Comparison of ENCODE assay signal across 8 cellular contexts in the genomic region with DNA sequence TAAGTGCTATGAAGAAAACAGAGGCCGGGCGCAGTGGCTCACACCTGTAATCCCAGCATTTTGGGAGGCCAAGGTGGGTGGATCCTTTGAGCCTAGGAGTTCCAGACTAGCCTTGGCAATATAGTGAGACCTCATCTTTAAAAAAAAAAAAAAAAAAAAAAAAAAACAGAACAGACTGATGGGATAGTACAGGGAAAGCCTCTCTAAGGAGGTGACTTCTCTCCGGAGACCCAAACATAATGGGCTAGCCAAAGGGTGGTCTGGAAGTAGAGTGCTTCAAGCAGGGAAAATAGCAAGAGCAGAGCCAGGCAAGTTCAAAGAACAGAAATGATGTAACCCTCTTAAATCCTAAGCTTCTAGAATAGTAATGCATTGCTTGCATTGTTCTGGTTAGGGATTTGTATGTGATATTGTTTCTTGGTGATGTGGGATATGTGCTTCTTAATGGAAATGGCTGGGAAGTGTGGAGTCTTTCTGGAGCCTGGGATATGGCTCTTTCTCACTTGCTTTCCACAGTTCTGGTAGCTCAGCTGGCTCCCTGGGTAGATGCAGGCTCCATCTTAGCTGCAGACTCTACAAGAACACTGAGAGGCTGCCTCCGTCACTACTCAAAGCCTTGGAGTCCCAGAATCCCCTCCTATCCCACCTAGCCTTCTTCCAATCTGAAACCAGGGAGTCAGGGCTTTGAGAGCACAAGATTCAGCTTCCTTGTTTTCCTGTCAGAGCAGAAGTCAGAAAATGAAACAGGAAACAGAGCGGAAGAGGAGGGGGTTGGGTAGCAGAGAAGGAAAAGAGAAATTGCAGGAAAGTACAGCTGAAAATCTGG. TPM values are rescaled to one million over a fixed set of nuclear protein-coding genes. Genes with fewer than 3 reads are reported as not detected.
DNase-seq lines count a peak whose midpoint lies in the region; ATAC-seq lines count a peak whose summit lies in the region.

No MANE protein-coding gene starts in this region.

- H3K27ac ChIP-seq in ACC112 (ENCODE audit: low read depth, low read length) (peak overlapping the region; percentile 98), HUES64 (ENCODE audit: low read depth, low read length) (peak overlapping the region; percentile 97)

- no peaks in the 10 kb centered on the region for H3K27me3 Mint-ChIP-seq in activated T-helper 17 cell treated with anti-CD3 and anti-CD28 coated beads, Interleukin-2, amount 50 U/mL, for 72 hours
- H3K27me3 Mint-ChIP-seq in stimulated activated naive B cell treated with anti-CD40 and anti-IgM and Interleukin-4, amounts not matched to agents 10 μg/mL and 1 μg/mL and 100 μg/mL, for 72 hours, result no peaks in the 10 kb centered on the region

- no peaks in the 10 kb centered on the region for H3K9me3 Mint-ChIP-seq in activated T-helper 17 cell treated with anti-CD3 and anti-CD28 coated beads, Interleukin-2, amount 50 U/mL, for 72 hours
- H3K9me3 Mint-ChIP-seq in stimulated activated naive B cell treated with anti-CD40 and anti-IgM and Interleukin-4, amounts not matched to agents 10 μg/mL and 1 μg/mL and 100 μg/mL, for 72 hours, result no peaks in the 10 kb centered on the region

- H3K9me3 ChIP-seq in HUES64 (ENCODE audit: insufficient read depth, low read depth, low read length), result no peaks in the 10 kb centered on the region

- H3K4me1 ChIP-seq in ACC112 (ENCODE audit: control insufficient read depth, insufficient read depth, low read length, unreplicated experiment) (peaks cover 48% of the 10 kb centered on the region), HUES64 (ENCODE audit: insufficient read depth, low read length) (peaks cover 38% of the 10 kb centered on the region)

- H3K4me3 Mint-ChIP-seq in activated T-helper 17 cell treated with anti-CD3 and anti-CD28 coated beads, Interleukin-2, amount 50 U/mL, for 72 hours, result peak overlapping the region; percentile 91
- peak overlapping the region; percentile 93 to 96 for H3K4me3 Mint-ChIP-seq in stimulated activated naive B cell treated with anti-CD40 and anti-IgM and Interleukin-4, amounts not matched to agents 10 μg/mL and 1 μg/mL and 100 μg/mL, for 72 hours

- DNase-seq in inferior parietal cortex (ENCODE audit: extremely low spot score), result peak; percentile 52
- DNase-seq in stimulated activated naive B cell treated with anti-CD40 and anti-IgM and Interleukin-4, amounts not matched to agents 10 μg/mL and 1 μg/mL and 100 μg/mL, for 72 hours, result no peak
- DNase-seq in NCI-H1436 treated with DMSO at 0.1 percent for 48 hours (lab: John Stamatoyannopoulos, UW), result no peak
- DNase-seq in activated CD4-positive, alpha-beta T cell treated with anti-CD3 and anti-CD28 coated beads, Interleukin-2, amount 50 U/mL, for 4 hours, result no peak

- 85% methylated on average over 5 of the region's 5 CpGs for WGBS in HUES64

- peaks cover 70% of the 10 kb centered on the region for H3K4me1 Mint-ChIP-seq in activated T-helper 17 cell treated with anti-CD3 and anti-CD28 coated beads, Interleukin-2, amount 50 U/mL, for 72 hours
- H3K4me1 Mint-ChIP-seq in stimulated activated naive B cell treated with anti-CD40 and anti-IgM and Interleukin-4, amounts not matched to agents 10 μg/mL and 1 μg/mL and 100 μg/mL, for 72 hours, result peaks cover 48 to 78% of the 10 kb centered on the region in 2 donors

- H3K36me3 Mint-ChIP-seq in activated T-helper 17 cell treated with anti-CD3 and anti-CD28 coated beads, Interleukin-2, amount 50 U/mL, for 72 hours (ENCODE audit: low read depth), result peaks cover 53% of the 10 kb centered on the region
- H3K36me3 Mint-ChIP-seq in stimulated activated naive B cell treated with anti-CD40 and anti-IgM and Interleukin-4, amounts not matched to agents 10 μg/mL and 1 μg/mL and 100 μg/mL, for 72 hours, result peaks cover 12 to 16% of the 10 kb centered on the region in 2 donors

- ATAC-seq in activated T-helper 17 cell treated with anti-CD3 and anti-CD28 coated beads, Interleukin-2, amount 50 U/mL, for 72 hours (replicated peaks), result no peak
- ATAC-seq in stimulated activated naive B cell treated with anti-CD40 and anti-IgM and Interleukin-4, amounts not matched to agents 10 μg/mL and 1 μg/mL and 100 μg/mL, for 72 hours (replicated peaks), result no peak
- no peak for ATAC-seq in HG02588 (IDR thresholded peaks at IDR 0.05; ENCODE audit: unreplicated experiment)

- H3K9ac ChIP-seq in HUES64 (ENCODE audit: low read depth, low read length), result peak overlapping the region; percentile 93; the same call in 1 of the 2 replicates

- peak overlapping the region; percentile 100 for H3K27ac Mint-ChIP-seq in activated T-helper 17 cell treated with anti-CD3 and anti-CD28 coated beads, Interleukin-2, amount 50 U/mL, for 72 hours
- H3K27ac Mint-ChIP-seq in stimulated activated naive B cell treated with anti-CD40 and anti-IgM and Interleukin-4, amounts not matched to agents 10 μg/mL and 1 μg/mL and 100 μg/mL, for 72 hours, result peak overlapping the region; percentile 99

- peaks cover 4% of the 10 kb centered on the region; the same call in 1 of the 2 replicates for H3K36me3 ChIP-seq in ACC112 (ENCODE audit: insufficient read depth, low read length)
- H3K36me3 ChIP-seq in HUES64 (ENCODE audit: insufficient read depth, low read length), result peaks cover 28% of the 10 kb centered on the region

- no peak overlapping the region for H2AFZ ChIP-seq in ACC112 (ENCODE audit: low read length, unreplicated experiment)

- H3K4me3 ChIP-seq in ACC112 (ENCODE audit: low read depth, low read length), result peak overlapping the region; percentile 83; the same call in 1 of the 2 replicates
- no peak overlapping the region for H3K4me3 ChIP-seq in HUES64 (ENCODE audit: low read length)

- H3K27me3 ChIP-seq in ACC112 (ENCODE audit: insufficient read depth, low read length), result no peaks in the 10 kb centered on the region
- no peaks in the 10 kb centered on the region for H3K27me3 ChIP-seq in HUES64 (ENCODE audit: insufficient read depth, low read length)

- no peaks in the 10 kb centered on the region for H3K79me2 ChIP-seq in ACC112 (ENCODE audit: control insufficient read depth, insufficient read depth, low read length, unreplicated experiment)

RNA-seq across cellular contexts. Expression of gene PIGV, which starts 1.9 kb away (rescaled TPM):
- polyA plus RNA-seq in HUES64 (2013, experiment 1 of 2), result 5.0 TPM
- 8.6 TPM for polyA plus RNA-seq in HUES64 (2013, experiment 2 of 2)
- 10 to 100 TPM; 14.0 to 18.1 TPM for total RNA-seq in activated T-helper 17 cell treated with anti-CD3 and anti-CD28 coated beads, Interleukin-2, amount 50 U/mL, for 72 hours

RNA-seq across cellular contexts. Expression of gene ZDHHC18, which starts 40.7 kb away (rescaled TPM):
- polyA plus RNA-seq in HUES64 (2013, experiment 1 of 2), result 23.3 TPM
- polyA plus RNA-seq in HUES64 (2013, experiment 2 of 2), result 24.3 TPM
- total RNA-seq in activated T-helper 17 cell treated with anti-CD3 and anti-CD28 coated beads, Interleukin-2, amount 50 U/mL, for 72 hours, result 10 to 100 TPM; 84.3 to 86.1 TPM
